9 cellular contexts compared by ENCODE assay signal in genomic region chr9:136799079-136799853, GRCh38. TPM values are rescaled to one million over a fixed set of nuclear protein-coding genes. Genes with fewer than 3 reads are reported as not detected.
DNase-seq lines count a peak whose midpoint lies in the region; ATAC-seq and TF ChIP-seq lines count a peak whose summit lies in the region.
"Had no signal": no experiment of that assay in that cellular context is flagged by ENCODE, and none has a peak within 500 bp of the region (broad histone marks: within the 10 kb centered on the region; RNA-seq: fewer than 3 reads in every experiment).

No MANE protein-coding gene starts in this region.

- 61 to 62% methylated on average over 35 of the region's 35 CpGs for WGBS in ectodermal cell, 2 experiments

- peaks cover 17% of the 10 kb centered on the region; the same call in 1 of the 2 replicates for H4K20me1 ChIP-seq in DND-41 (ENCODE audit: insufficient read depth, low read length)
- no peaks in the 10 kb centered on the region for H4K20me1 ChIP-seq in osteoblast (ENCODE audit: insufficient read depth, low read length)

- peak overlapping the region; percentile 78 for H3K4me2 ChIP-seq in DND-41 (ENCODE audit: insufficient read depth, low read length)
- no peak overlapping the region for H3K4me2 ChIP-seq in osteoblast (ENCODE audit: insufficient read depth, low read length)

- H2AFZ ChIP-seq in DND-41 (ENCODE audit: low read depth, low read length) = no peak overlapping the region
- H2AFZ ChIP-seq in osteoblast (ENCODE audit: low read length) = no peak overlapping the region

- no peaks in the 10 kb centered on the region for H3K79me2 ChIP-seq in DND-41 (ENCODE audit: insufficient read depth, low read length)
- no peaks in the 10 kb centered on the region for H3K79me2 ChIP-seq in osteoblast (ENCODE audit: insufficient read depth, low read length)

- H3K27me3 ChIP-seq in DND-41 (ENCODE audit: insufficient read depth, low read length, poor library complexity) = peaks cover 26% of the 10 kb centered on the region
- H3K27me3 ChIP-seq in ectodermal cell (ENCODE audit: control insufficient read depth, insufficient read depth, low read length, poor library complexity, severe bottlenecking) = peaks cover 20% of the 10 kb centered on the region
- peaks cover 60% of the 10 kb centered on the region for H3K27me3 ChIP-seq in osteoblast (ENCODE audit: insufficient read depth, low read length)

- peak overlapping the region; percentile 21; the same call in 1 of the 2 replicates for H3K9ac ChIP-seq in DND-41 (ENCODE audit: low read depth, low read length)

- H3K9me3 ChIP-seq in DND-41 (ENCODE audit: insufficient read depth, low read length, severe bottlenecking) (no peaks in the 10 kb centered on the region), ectodermal cell (ENCODE audit: control insufficient read depth, low read length) (no peaks in the 10 kb centered on the region), osteoblast (ENCODE audit: low read depth, low read length) (no peaks in the 10 kb centered on the region)

- H3K36me3 ChIP-seq in DND-41 (ENCODE audit: insufficient read depth, low read length) = no peaks in the 10 kb centered on the region
- no peaks in the 10 kb centered on the region for H3K36me3 ChIP-seq in ectodermal cell (ENCODE audit: control insufficient read depth, insufficient read depth, low read length)
- H3K36me3 ChIP-seq in osteoblast (ENCODE audit: insufficient read depth, low read length) = no peaks in the 10 kb centered on the region

- DNase-seq in DND-41 = no peak
- peak; percentile 78 for DNase-seq in NCI-H2029 (lab: John Stamatoyannopoulos, UW)
- DNase-seq in osteoblast (ENCODE audit: insufficient read length, low spot score, missing footprints) = peak; percentile 74
- no peak for DNase-seq in MV-4-11 (lab: John Stamatoyannopoulos, UW)
- no peak for DNase-seq in glomerular visceral epithelial cell (ENCODE audit: extremely low spot score)
- DNase-seq in foreskin fibroblast = no peak

- TF ChIP-seq CTCF in DND-41 (IDR thresholded peaks at IDR 0.05; ENCODE audit: borderline replicate concordance, extremely low read depth, low read length, poor library complexity, severe bottlenecking) (no peak), osteoblast (IDR thresholded peaks at IDR 0.05; ENCODE audit: extremely low read depth, low read depth, low read length) (no peak), foreskin fibroblast (IDR thresholded peaks at IDR 0.05; ENCODE audit: low read depth, low read length) (no peak)

- H3K4me3 ChIP-seq in DND-41 (ENCODE audit: low read depth in 1 of 2, low read length in 2 of 2) (peak overlapping the region in 1 of 2 experiments; percentile 46; a peak in 2 of 4 replicates), ectodermal cell (ENCODE audit: insufficient read depth, low read depth, low read length) (peak overlapping the region; percentile 36), osteoblast (ENCODE audit: insufficient read depth, low read length) (no peak overlapping the region), foreskin fibroblast (ENCODE audit: low read depth in 1 of 2, low read length in 2 of 2) (no peak overlapping the region)

- H3K27ac ChIP-seq in DND-41 (ENCODE audit: low read length) (no peak overlapping the region), ectodermal cell (ENCODE audit: insufficient read depth, low read depth, low read length, poor library complexity, severe bottlenecking) (no peak overlapping the region), osteoblast (ENCODE audit: low read depth, low read length) (no peak overlapping the region)

- ATAC-seq in DND-41 (ENCODE audit: insufficient read depth, low read depth) (no peak), HG02623 (IDR thresholded peaks at IDR 0.05; ENCODE audit: unreplicated experiment) (no peak)

- H3K4me1 ChIP-seq in DND-41 (ENCODE audit: insufficient read depth, low read length) = peaks cover 24% of the 10 kb centered on the region
- H3K4me1 ChIP-seq in ectodermal cell (ENCODE audit: control insufficient read depth, insufficient read depth, low read length) = peaks cover 28% of the 10 kb centered on the region
- peaks cover 2% of the 10 kb centered on the region for H3K4me1 ChIP-seq in osteoblast (ENCODE audit: insufficient read depth, low read length)

RNA-seq across cellular contexts. Expression of gene CCDC183, which starts 3.1 kb away (rescaled TPM):
- polyA plus RNA-seq in ectodermal cell (2013, experiment 1 of 4) = 3.1 TPM
- polyA plus RNA-seq in ectodermal cell (2013, experiment 2 of 4) = 5.2 TPM
- 5.2 TPM for polyA plus RNA-seq in ectodermal cell (2013, experiment 3 of 4)
- polyA plus RNA-seq in ectodermal cell (2013, experiment 4 of 4) = 6.2 TPM
- total RNA-seq in osteoblast = under 0.01 TPM in 1 of 2 replicates, not detected in the other

RNA-seq across cellular contexts. Expression of gene TMEM141, which starts 8.1 kb away (rescaled TPM):
- polyA plus RNA-seq in ectodermal cell (2013, experiment 1 of 4) = 31.6 TPM
- 26.8 TPM for polyA plus RNA-seq in ectodermal cell (2013, experiment 2 of 4)
- polyA plus RNA-seq in ectodermal cell (2013, experiment 3 of 4) = 27.9 TPM
- polyA plus RNA-seq in ectodermal cell (2013, experiment 4 of 4) = 29.5 TPM
- 31.8 and 39.8 TPM in 2 replicates for total RNA-seq in osteoblast

RNA-seq across cellular contexts. Expression of gene RABL6, which starts 8.5 kb away (rescaled TPM):
- 182 TPM for polyA plus RNA-seq in ectodermal cell (2013, experiment 1 of 4)
- 177 TPM for polyA plus RNA-seq in ectodermal cell (2013, experiment 2 of 4)
- 129 TPM for polyA plus RNA-seq in ectodermal cell (2013, experiment 3 of 4)
- 127 TPM for polyA plus RNA-seq in ectodermal cell (2013, experiment 4 of 4)
- 64.2 and 64.8 TPM in 2 replicates for total RNA-seq in osteoblast

RNA-seq across cellular contexts. Expression of gene LCN15, which starts 34.9 kb away (rescaled TPM):
- polyA plus RNA-seq in ectodermal cell (2013, experiment 1 of 4) = not detected
- polyA plus RNA-seq in ectodermal cell (2013, experiment 2 of 4) = 0.09 TPM
- not detected for polyA plus RNA-seq in ectodermal cell (2013, experiment 3 of 4)
- polyA plus RNA-seq in ectodermal cell (2013, experiment 4 of 4) = 0.24 TPM
- not detected in 2 replicates for total RNA-seq in osteoblast
- total RNA-seq: dermis blood vessel endothelial cell had no signal

RNA-seq across cellular contexts. Expression of gene LCN8, which starts 41.2 kb away (rescaled TPM):
- polyA plus RNA-seq in ectodermal cell (2013, experiment 1 of 4) = not detected
- not detected for polyA plus RNA-seq in ectodermal cell (2013, experiment 2 of 4)
- not detected for polyA plus RNA-seq in ectodermal cell (2013, experiment 3 of 4)
- not detected for polyA plus RNA-seq in ectodermal cell (2013, experiment 4 of 4)
- not detected in 2 replicates for total RNA-seq in osteoblast
- total RNA-seq: dermis blood vessel endothelial cell had no signal

Comparison
In these comparisons a context has a peak if more than half of its experiments do, and no peak if none do; other contexts are left out.
1. DNase-seq: peak in NCI-H2029 (single experiment) and osteoblast (single experiment); none in DND-41 (single experiment), MV-4-11 (single experiment), glomerular visceral epithelial cell (single experiment) and foreskin fibroblast (0 of 2).